Comparison of ENCODE assay signal across 9 cellular contexts in the genomic region with DNA sequence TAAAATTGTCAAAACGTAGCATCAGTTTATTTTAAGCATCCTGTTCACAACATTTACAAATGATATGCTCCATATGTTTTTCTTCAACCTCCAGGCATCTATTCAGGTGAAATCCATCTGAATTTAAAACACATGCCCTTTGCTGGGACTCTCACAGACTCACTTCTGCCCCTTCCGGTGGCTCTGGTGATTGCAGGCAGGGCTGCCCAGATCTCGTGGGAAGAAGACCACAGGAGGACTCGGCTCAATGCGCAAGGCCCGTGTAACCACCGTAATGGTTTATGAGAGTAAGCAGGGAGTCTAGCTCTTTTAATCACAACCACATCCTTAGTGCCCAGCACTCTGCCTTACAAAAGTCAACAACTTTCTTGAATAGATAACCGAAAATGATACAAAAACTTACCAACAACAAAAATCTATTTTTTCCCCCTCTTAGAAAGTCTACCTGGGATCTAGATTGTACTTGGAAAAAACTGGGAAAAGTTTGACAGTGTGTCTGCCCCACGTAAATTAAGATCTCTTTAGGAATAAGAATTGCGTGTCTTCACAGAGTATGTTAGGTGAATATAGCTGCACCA.
DNase-seq lines count a peak whose midpoint lies in the region; ATAC-seq and TF ChIP-seq lines count a peak whose summit lies in the region.
"Had no signal": no experiment of that assay in that cellular context is flagged by ENCODE, and none has a peak within 500 bp of the region (broad histone marks: within the 10 kb centered on the region; RNA-seq: fewer than 3 reads in every experiment).

No MANE protein-coding gene starts in this region.

- H3K9me2 ChIP-seq in OCI-LY1 (ENCODE audit: low read depth, low read length): no peaks in the 10 kb centered on the region

- intact Hi-C loops in left ventricle myocardium superior (cut with micrococcal nuclease): no loop called here

- no peak overlapping the region for H3K27ac ChIP-seq in OCI-LY1 (ENCODE audit: low read depth, low read length, poor library complexity, severe bottlenecking)
- H3K27ac ChIP-seq: BLaER1 had no signal

- H3K79me2 ChIP-seq in OCI-LY1 (ENCODE audit: insufficient read depth, low read length): no peaks in the 10 kb centered on the region

- peaks cover 5% of the 10 kb centered on the region for H3K4me1 ChIP-seq in OCI-LY1 (ENCODE audit: insufficient read depth, low read length, severe bottlenecking)

- peak; percentile 78 for TF ChIP-seq CTCF in OCI-LY1 (IDR thresholded peaks at IDR 0.05; ENCODE audit: low read length)

- H3K27me3 ChIP-seq in OCI-LY1 (ENCODE audit: insufficient read depth, low read length): no peaks in the 10 kb centered on the region
- H3K27me3 ChIP-seq: BLaER1 had no signal

- H3F3A ChIP-seq in OCI-LY1 (ENCODE audit: insufficient read depth, low read length): no peaks in the 10 kb centered on the region

- no peaks in the 10 kb centered on the region for H4K20me1 ChIP-seq in OCI-LY1 (ENCODE audit: insufficient read depth, low read length)
- H4K20me1 ChIP-seq: BLaER1 had no signal

- peak overlapping the region; percentile 31; the same call in 1 of the 2 replicates for H3K4me2 ChIP-seq in OCI-LY1 (ENCODE audit: low read length)
- H3K4me2 ChIP-seq: BLaER1 had no signal

- peak; percentile 16 for DNase-seq in NCI-H1436 (lab: John Stamatoyannopoulos, UW)
- no peak for DNase-seq in NCI-H1436 treated with DMSO at 0.1 percent for 48 hours (lab: John Stamatoyannopoulos, UW)
- peak; percentile 78 for DNase-seq in activated effector memory CD4-positive, alpha-beta T cell treated with anti-CD3 and anti-CD28 coated beads, Interleukin-2, amount 50 U/mL, for 16 hours
- peak; percentile 62 for DNase-seq in left ventricle myocardium superior
- DNase-seq in stimulated activated CD4-positive, alpha-beta T cell treated with anti-CD3 and anti-CD28 coated beads, Interleukin-12 subunit alpha, Interleukin-12 subunit beta, amount 100 ng/mL, for 48 hours (ENCODE audit: low read depth in 2 of 3, low spot score in 1 of 3): peak; percentile 16 to 48 (median 36)

- H3K9ac ChIP-seq in OCI-LY1 (ENCODE audit: low read length): no peak overlapping the region
- H3K9ac ChIP-seq: BLaER1 had no signal

- no peaks in the 10 kb centered on the region for H3K9me3 ChIP-seq in OCI-LY1 (ENCODE audit: low read length)

- no peaks in the 10 kb centered on the region for H3K36me3 ChIP-seq in OCI-LY1 (ENCODE audit: insufficient read depth, low read length)

- ATAC-seq in HG02852 (IDR thresholded peaks at IDR 0.05; ENCODE audit: unreplicated experiment): peak; percentile 88
- peak; percentile 32 for ATAC-seq in left ventricle myocardium superior
- no peak for ATAC-seq in HG02571 (IDR thresholded peaks at IDR 0.05; ENCODE audit: unreplicated experiment)

- H2AFZ ChIP-seq in OCI-LY1 (ENCODE audit: low read length): no peak overlapping the region

- no peak overlapping the region for H3K4me3 ChIP-seq in OCI-LY1 (ENCODE audit: low read depth, low read length, poor library complexity, severe bottlenecking)
- H3K4me3 ChIP-seq: BLaER1 had no signal
